16 cellular contexts compared by ENCODE assay signal in the genomic region with DNA sequence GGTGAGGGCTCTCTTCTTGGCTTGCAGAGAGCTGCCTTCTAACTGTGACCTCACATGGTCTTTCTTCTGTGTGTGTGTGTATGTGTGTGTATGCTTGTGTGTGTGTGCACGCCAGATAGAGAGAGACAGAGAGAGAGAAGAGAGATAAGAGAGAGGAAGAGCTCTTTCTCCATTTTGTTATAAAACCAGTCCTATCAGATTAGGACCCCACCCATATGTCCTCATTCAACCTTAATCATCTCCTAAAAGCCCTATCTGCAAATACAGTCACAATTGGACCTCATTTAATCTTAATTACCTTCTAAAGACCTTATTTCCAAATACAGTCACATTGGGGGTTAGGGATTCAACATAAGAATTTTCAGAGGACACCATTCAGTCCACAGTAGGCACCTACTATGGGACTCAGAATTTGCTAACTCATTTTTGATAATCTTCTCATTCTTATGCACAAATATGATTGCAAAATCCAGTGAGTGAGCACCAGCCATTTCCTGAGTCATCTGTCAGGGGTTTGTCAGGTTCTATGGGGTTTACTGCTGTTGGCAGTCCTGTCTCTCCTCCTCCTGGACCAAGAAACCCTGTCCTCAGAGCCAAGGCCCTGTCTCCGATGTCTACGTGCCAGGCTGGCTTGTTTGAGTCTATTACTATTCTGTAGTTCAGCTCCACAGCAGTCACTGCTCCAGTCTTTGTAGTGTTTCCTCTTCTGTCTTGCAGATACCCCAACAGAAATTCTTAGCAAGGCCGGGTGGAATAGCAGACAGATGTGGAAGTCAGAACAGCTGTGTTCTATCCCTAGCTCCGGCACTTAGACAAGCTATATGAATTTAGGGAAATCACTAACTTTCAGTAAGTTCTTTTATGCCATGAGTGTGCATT. TPM values are rescaled to one million over a fixed set of nuclear protein-coding genes. Genes with fewer than 3 reads are reported as not detected.
A peak's percentile ranks its signal among the peaks of the same experiment; 100 is the strongest.
DNase-seq lines count a peak whose midpoint lies in the region; ATAC-seq and TF ChIP-seq lines count a peak whose summit lies in the region.
"Had no signal": no experiment of that assay in that cellular context is flagged by ENCODE, and none has a peak within 500 bp of the region (broad histone marks: within the 10 kb centered on the region; RNA-seq: fewer than 3 reads in every experiment).

No MANE protein-coding gene starts in this region.

- no peak for ATAC-seq in HG03354 (IDR thresholded peaks at IDR 0.05; ENCODE audit: poor library complexity, severe bottlenecking, unreplicated experiment)
- ATAC-seq in GM18868 (IDR thresholded peaks at IDR 0.05; ENCODE audit: unreplicated experiment) = no peak
- ATAC-seq: activated T-cell treated with anti-CD3 and anti-CD28 coated beads, Interleukin-2, amount 50 U/mL, for 4 hours; body of pancreas; WTC11 had no signal

- H3K27ac Mint-ChIP-seq in neural progenitor cell = peak overlapping the region; percentile 1
- H3K27ac Mint-ChIP-seq: CD4-positive, alpha-beta memory T cell; WTC11 had no signal

- H2AFZ ChIP-seq in neural progenitor cell (replicated peaks) = no peak overlapping the region

- peaks cover 9% of the 10 kb centered on the region for H3K4me1 Mint-ChIP-seq in neural progenitor cell
- H3K4me1 Mint-ChIP-seq: CD4-positive, alpha-beta memory T cell; neural crest cell had no signal

- peak; percentile 74 for DNase-seq in CMK (ENCODE audit: low read depth)
- peak; percentile 61 for DNase-seq in MV-4-11 (lab: John Stamatoyannopoulos, UW)
- peak; percentile 53 for DNase-seq in choroid plexus epithelial cell (ENCODE audit: low read depth)
- DNase-seq in neural progenitor cell (ENCODE audit: low spot score) = no peak
- no peak for DNase-seq in NCI-H2171 (lab: John Stamatoyannopoulos, UW)
- DNase-seq in NCI-H1105 (lab: John Stamatoyannopoulos, UW) = no peak
- DNase-seq: activated T-cell treated with anti-CD3 and anti-CD28 coated beads, Interleukin-2, amount 50 U/mL, for 4 hours; body of pancreas; CD4-positive, alpha-beta memory T cell; GOT3; stimulated activated CD4-positive, alpha-beta T cell treated with anti-CD3 and anti-CD28 coated beads, Interleukin-15, amount 100 ng/mL, for 24 hours had no signal

- no peak overlapping the region for H3K9ac ChIP-seq in neural progenitor cell

- H3K4me2 ChIP-seq in neural progenitor cell = no peak overlapping the region

- H3K36me3 ChIP-seq in neural progenitor cell = no peaks in the 10 kb centered on the region
- H3K36me3 ChIP-seq: esophagus muscularis mucosa had no signal

- H3K27me3 Mint-ChIP-seq in neural progenitor cell (ENCODE audit: insufficient read depth, low read depth) = peaks cover 2% of the 10 kb centered on the region
- H3K27me3 Mint-ChIP-seq: CD4-positive, alpha-beta memory T cell had no signal

- no peaks in the 10 kb centered on the region for H3K36me3 Mint-ChIP-seq in neural progenitor cell
- H3K36me3 Mint-ChIP-seq: CD4-positive, alpha-beta memory T cell; WTC11 had no signal

- H3K4me3 ChIP-seq in choroid plexus epithelial cell (ENCODE audit: low read depth, low read length) (no peak overlapping the region), neural progenitor cell (no peak overlapping the region)
- H3K4me3 ChIP-seq: body of pancreas, esophagus muscularis mucosa had no signal

- H3K9me3 Mint-ChIP-seq in neural progenitor cell = no peaks in the 10 kb centered on the region
- H3K9me3 Mint-ChIP-seq: activated T-cell treated with anti-CD3 and anti-CD28 coated beads, Interleukin-2, amount 50 U/mL, for 4 hours; CD4-positive, alpha-beta memory T cell; neural crest cell; WTC11 had no signal

- no peak for TF ChIP-seq CTCF in choroid plexus epithelial cell (conservative IDR thresholded peaks at IDR 0.05; ENCODE audit: low read depth, low read length)
- TF ChIP-seq CTCF in neural progenitor cell (IDR thresholded peaks at IDR 0.05) = no peak

- H3K27me3 ChIP-seq in neural progenitor cell = no peaks in the 10 kb centered on the region
- H3K27me3 ChIP-seq: body of pancreas, esophagus muscularis mucosa had no signal

- H3K27ac ChIP-seq in neural progenitor cell = no peak overlapping the region
- H3K27ac ChIP-seq: body of pancreas, esophagus muscularis mucosa had no signal

- no peaks in the 10 kb centered on the region for H3F3A ChIP-seq in neural progenitor cell (ENCODE audit: low read depth)

- no peaks in the 10 kb centered on the region for H3K9me3 ChIP-seq in neural progenitor cell (ENCODE audit: low read depth)
- H3K9me3 ChIP-seq: body of pancreas, esophagus muscularis mucosa had no signal

- H3K79me2 ChIP-seq in neural progenitor cell (ENCODE audit: low read depth) = no peaks in the 10 kb centered on the region

- no peaks in the 10 kb centered on the region for H4K20me1 ChIP-seq in neural progenitor cell (ENCODE audit: low read depth)

- H3K4me1 ChIP-seq in neural progenitor cell = no peaks in the 10 kb centered on the region

- H3K4me3 Mint-ChIP-seq in neural progenitor cell = no peak overlapping the region
- H3K4me3 Mint-ChIP-seq: activated T-cell treated with anti-CD3 and anti-CD28 coated beads, Interleukin-2, amount 50 U/mL, for 4 hours; CD4-positive, alpha-beta memory T cell; neural crest cell; WTC11 had no signal

RNA-seq across cellular contexts. Expression of a gene that starts 59.0 kb away (rescaled TPM):
- 9.8 and 24.8 TPM in 2 replicates for total RNA-seq in neural progenitor cell (ENCODE audit: low replicate concordance)

Comparison
In these comparisons a context has a peak if more than half of its experiments do, and no peak if none do; other contexts are left out.
1. DNase-seq: peak in CMK (single experiment), MV-4-11 (single experiment) and choroid plexus epithelial cell (single experiment); none in neural progenitor cell (single experiment), NCI-H2171 (single experiment) and NCI-H1105 (single experiment).